14 cellular contexts compared by ENCODE assay signal in the genomic region with DNA sequence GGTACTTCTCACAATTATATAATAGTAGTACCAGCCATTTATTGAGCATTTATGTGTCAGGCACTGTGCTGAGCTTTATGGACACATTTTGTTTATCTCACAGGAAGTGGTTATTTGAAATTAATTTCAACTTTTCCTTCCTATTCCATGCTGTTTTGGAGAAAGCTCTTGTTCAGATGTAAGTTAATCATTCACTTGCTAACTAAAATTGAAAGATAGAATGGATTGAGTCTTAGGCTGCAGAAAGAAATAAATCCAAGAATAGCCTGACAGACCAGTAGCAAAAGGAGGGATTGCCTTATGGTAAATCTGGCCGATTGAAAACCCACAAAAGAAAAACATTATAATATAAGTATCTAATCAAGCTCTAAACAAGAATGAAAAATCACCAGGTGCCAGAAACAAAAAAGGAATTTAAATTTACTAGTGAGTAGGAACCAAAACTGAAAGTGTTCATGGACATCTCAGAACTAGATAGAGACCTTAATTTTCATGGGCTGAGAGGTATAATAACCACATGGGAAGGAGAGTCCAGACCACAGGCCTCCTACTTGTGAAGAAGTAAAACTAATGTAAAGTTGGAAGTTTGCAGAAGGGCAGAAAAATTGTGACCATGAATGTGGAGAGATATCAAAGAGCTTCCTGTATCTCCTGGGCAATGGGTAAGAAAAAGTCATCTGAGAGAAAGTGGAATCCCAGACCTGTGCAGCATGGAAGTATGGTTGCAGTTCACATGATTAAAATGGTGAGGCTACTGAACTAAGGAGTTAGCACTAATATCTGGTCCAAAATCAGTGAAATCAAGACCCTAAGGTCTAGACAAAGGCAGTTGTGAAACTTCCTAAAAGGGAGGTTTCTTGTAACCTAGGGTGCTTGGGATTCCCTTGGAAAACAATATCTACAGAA. TPM values are rescaled to one million over a fixed set of nuclear protein-coding genes. Genes with fewer than 3 reads are reported as not detected.
A peak's percentile ranks its signal among the peaks of the same experiment; 100 is the strongest.
DNase-seq lines count a peak whose midpoint lies in the region; ATAC-seq, FAIRE-seq and TF ChIP-seq lines count a peak whose summit lies in the region.
"Had no signal": no experiment of that assay in that cellular context is flagged by ENCODE, and none has a peak within 500 bp of the region (broad histone marks: within the 10 kb centered on the region; RNA-seq: fewer than 3 reads in every experiment).

No MANE protein-coding gene starts in this region.

- no peak for TF ChIP-seq EP300 in tibial nerve (IDR thresholded peaks at IDR 0.05)

- no peaks in the 10 kb centered on the region for H3K27me3 Mint-ChIP-seq in activated CD4-positive, alpha-beta T cell treated with anti-CD3 and anti-CD28 coated beads, Interleukin-2, amount 10 ng/mL, durations not matched to agents 24 days and 14 days
- H3K27me3 Mint-ChIP-seq in activated CD4-positive, alpha-beta T cell treated with anti-CD3 and anti-CD28 coated beads for 36 hours, result no peaks in the 10 kb centered on the region
- no peaks in the 10 kb centered on the region for H3K27me3 Mint-ChIP-seq in activated CD4-positive, alpha-beta memory T cell treated with anti-CD3 and anti-CD28 coated beads, Interleukin-2, amount 10 ng/mL, durations not matched to agents 7 days and 5 days

- peak; percentile 52 for DNase-seq in activated CD4-positive, alpha-beta T cell treated with anti-CD3 and anti-CD28 coated beads, Interleukin-2, amount 10 ng/mL, durations not matched to agents 24 days and 14 days
- DNase-seq in activated CD4-positive, alpha-beta T cell treated with anti-CD3 and anti-CD28 coated beads for 36 hours, result no peak
- DNase-seq in small intestine (peak; percentile 12), tibial nerve (ENCODE audit: low spot score in 2 of 2) (no peak), psoas muscle (no peak)
- DNase-seq in activated CD4-positive, alpha-beta memory T cell treated with anti-CD3 and anti-CD28 coated beads, Interleukin-2, amount 10 ng/mL, durations not matched to agents 7 days and 5 days, result no peak
- DNase-seq: activated naive CD4-positive, alpha-beta T cell; cortex of kidney; mesenchymal stem cell had no signal

- H3K4me3 ChIP-seq in small intestine (ENCODE audit: low read depth in 1 of 2, low read length in 2 of 2) (no peak overlapping the region), tibial nerve (no peak overlapping the region), psoas muscle (no peak overlapping the region)

- H3K9me3 ChIP-seq in small intestine (ENCODE audit: control insufficient read depth, low read depth) (no peaks in the 10 kb centered on the region), tibial nerve (no peaks in the 10 kb centered on the region), psoas muscle (no peaks in the 10 kb centered on the region)

- POLR2A ChIA-PET in activated CD4-positive, alpha-beta T cell treated with anti-CD3 and anti-CD28 coated beads for 36 hours (lab: Charles Lee), result no interaction called here
- POLR2A ChIA-PET in activated CD4-positive, alpha-beta memory T cell treated with anti-CD3 and anti-CD28 coated beads, Interleukin-2, amount 10 ng/mL, durations not matched to agents 7 days and 5 days (lab: Charles Lee), result no interaction called here

- H3K9me3 Mint-ChIP-seq in activated CD4-positive, alpha-beta T cell treated with anti-CD3 and anti-CD28 coated beads, Interleukin-2, amount 10 ng/mL, durations not matched to agents 24 days and 14 days, result no peaks in the 10 kb centered on the region
- no peaks in the 10 kb centered on the region for H3K9me3 Mint-ChIP-seq in activated CD4-positive, alpha-beta T cell treated with anti-CD3 and anti-CD28 coated beads for 36 hours (ENCODE audit: low read depth)
- H3K9me3 Mint-ChIP-seq in activated CD4-positive, alpha-beta memory T cell treated with anti-CD3 and anti-CD28 coated beads, Interleukin-2, amount 10 ng/mL, durations not matched to agents 7 days and 5 days, result no peaks in the 10 kb centered on the region

- ATAC-seq in activated CD4-positive, alpha-beta T cell treated with anti-CD3 and anti-CD28 coated beads for 36 hours, result no peak
- ATAC-seq in GM21723 (IDR thresholded peaks at IDR 0.05; ENCODE audit: unreplicated experiment) (peak; percentile 95), HG03175 (IDR thresholded peaks at IDR 0.05; ENCODE audit: unreplicated experiment) (peak; percentile 98), psoas muscle (no peak)
- ATAC-seq: HCT116 had no signal

- H3K27me3 ChIP-seq in small intestine (ENCODE audit: control insufficient read depth in 2 of 2, insufficient read depth in 2 of 2, low read length in 2 of 2), result no peaks in the 10 kb centered on the region
- no peaks in the 10 kb centered on the region for H3K27me3 ChIP-seq in tibial nerve
- peaks cover 0 to 18% (median 0%) of the 10 kb centered on the region in 3 donors for H3K27me3 ChIP-seq in psoas muscle (ENCODE audit: insufficient read depth in 3 of 3, low read length in 2 of 3)

- H3K36me3 ChIP-seq in small intestine (ENCODE audit: control insufficient read depth in 2 of 2, insufficient read depth in 2 of 2, low read length in 2 of 2) (no peaks in the 10 kb centered on the region), tibial nerve (no peaks in the 10 kb centered on the region), psoas muscle (ENCODE audit: insufficient read depth in 1 of 2, low read depth in 1 of 2) (no peaks in the 10 kb centered on the region)

- 5 to 50% (median 50%) methylated on average over 1 of the region's 1 CpG for WGBS in small intestine, 3 donors
- WGBS in tibial nerve, 2 donors, result 70 to 82% methylated on average over 1 of the region's 1 CpG
- WGBS in psoas muscle, 3 donors, result 63 to 90% (median 83%) methylated on average over 1 of the region's 1 CpG

- intact Hi-C loops in activated CD4-positive, alpha-beta T cell treated with anti-CD3 and anti-CD28 coated beads, Interleukin-2, amount 10 ng/mL, durations not matched to agents 24 days and 14 days (cut with micrococcal nuclease), result no loop called here
- intact Hi-C loops in activated CD4-positive, alpha-beta T cell treated with anti-CD3 and anti-CD28 coated beads for 36 hours (cut with DNase I, micrococcal nuclease), result no loop called here
- intact Hi-C loops in psoas muscle (cut with DNase I), result no loop called here

- FAIRE-seq in small intestine (lab: Jason Lieb, UNC), result peak; percentile 23

- H3K27ac Mint-ChIP-seq in activated CD4-positive, alpha-beta T cell treated with anti-CD3 and anti-CD28 coated beads, Interleukin-2, amount 10 ng/mL, durations not matched to agents 24 days and 14 days, result no peak overlapping the region
- H3K27ac Mint-ChIP-seq in activated CD4-positive, alpha-beta T cell treated with anti-CD3 and anti-CD28 coated beads for 36 hours, result no peak overlapping the region
- H3K27ac Mint-ChIP-seq in activated CD4-positive, alpha-beta memory T cell treated with anti-CD3 and anti-CD28 coated beads, Interleukin-2, amount 10 ng/mL, durations not matched to agents 7 days and 5 days, result no peak overlapping the region

- H3K36me3 Mint-ChIP-seq in activated CD4-positive, alpha-beta T cell treated with anti-CD3 and anti-CD28 coated beads, Interleukin-2, amount 10 ng/mL, durations not matched to agents 24 days and 14 days (ENCODE audit: low read depth), result no peaks in the 10 kb centered on the region
- H3K36me3 Mint-ChIP-seq in activated CD4-positive, alpha-beta T cell treated with anti-CD3 and anti-CD28 coated beads for 36 hours (ENCODE audit: low read depth), result peaks cover 7% of the 10 kb centered on the region
- H3K36me3 Mint-ChIP-seq in activated CD4-positive, alpha-beta memory T cell treated with anti-CD3 and anti-CD28 coated beads, Interleukin-2, amount 10 ng/mL, durations not matched to agents 7 days and 5 days (ENCODE audit: low read depth), result peaks cover 9% of the 10 kb centered on the region

- TF ChIP-seq CTCF in tibial nerve (IDR thresholded peaks at IDR 0.05), result no peak
- TF ChIP-seq CTCF in psoas muscle (IDR thresholded peaks at IDR 0.05), result no peak

- H3K27ac ChIP-seq in small intestine (ENCODE audit: low read depth in 1 of 2, low read length in 1 of 2), result no peak overlapping the region
- no peak overlapping the region for H3K27ac ChIP-seq in tibial nerve
- H3K27ac ChIP-seq in psoas muscle, result no peak overlapping the region
- H3K27ac ChIP-seq: 22Rv1 had no signal

- no peak for TF ChIP-seq POLR2A in tibial nerve (IDR thresholded peaks at IDR 0.05)

- no peak overlapping the region for H3K4me3 Mint-ChIP-seq in activated CD4-positive, alpha-beta T cell treated with anti-CD3 and anti-CD28 coated beads, Interleukin-2, amount 10 ng/mL, durations not matched to agents 24 days and 14 days
- no peak overlapping the region for H3K4me3 Mint-ChIP-seq in activated CD4-positive, alpha-beta T cell treated with anti-CD3 and anti-CD28 coated beads for 36 hours
- H3K4me3 Mint-ChIP-seq in activated CD4-positive, alpha-beta memory T cell treated with anti-CD3 and anti-CD28 coated beads, Interleukin-2, amount 10 ng/mL, durations not matched to agents 7 days and 5 days, result no peak overlapping the region

- H3K4me1 ChIP-seq in small intestine (ENCODE audit: control insufficient read depth in 2 of 2, insufficient read depth in 1 of 2, low read depth in 1 of 2, low read length in 1 of 2) (no peaks in the 10 kb centered on the region), tibial nerve (no peaks in the 10 kb centered on the region), psoas muscle (no peaks in the 10 kb centered on the region)

- CTCF ChIA-PET in activated CD4-positive, alpha-beta T cell treated with anti-CD3 and anti-CD28 coated beads for 36 hours (lab: Charles Lee), result no interaction called here
- CTCF ChIA-PET in activated CD4-positive, alpha-beta memory T cell treated with anti-CD3 and anti-CD28 coated beads, Interleukin-2, amount 10 ng/mL, durations not matched to agents 7 days and 5 days (lab: Charles Lee), result no interaction called here

- H3K4me1 Mint-ChIP-seq in activated CD4-positive, alpha-beta T cell treated with anti-CD3 and anti-CD28 coated beads, Interleukin-2, amount 10 ng/mL, durations not matched to agents 24 days and 14 days, result no peaks in the 10 kb centered on the region
- no peaks in the 10 kb centered on the region for H3K4me1 Mint-ChIP-seq in activated CD4-positive, alpha-beta T cell treated with anti-CD3 and anti-CD28 coated beads for 36 hours
- H3K4me1 Mint-ChIP-seq in activated CD4-positive, alpha-beta memory T cell treated with anti-CD3 and anti-CD28 coated beads, Interleukin-2, amount 10 ng/mL, durations not matched to agents 7 days and 5 days, result peaks cover 11% of the 10 kb centered on the region

RNA-seq across cellular contexts. Expression of a gene that starts 38.0 kb away (rescaled TPM):
- 5.7 and 7.4 TPM in 2 replicates for total RNA-seq in activated CD4-positive, alpha-beta T cell treated with anti-CD3 and anti-CD28 coated beads, Interleukin-2, amount 10 ng/mL, durations not matched to agents 24 days and 14 days
- 10 to 100 TPM in 1 of 2 experiments, 1 to 10 TPM in 1; 9.3 to 14.7 TPM for total RNA-seq in activated CD4-positive, alpha-beta T cell treated with anti-CD3 and anti-CD28 coated beads for 36 hours
- polyA plus RNA-seq in small intestine, result 1 to 10 TPM; 1.2 to 2.5 (median 1.4) TPM
- total RNA-seq in tibial nerve, result 1 to 10 TPM; 3.5 to 9.6 (median 5.6) TPM
- 1 to 10 TPM; 1.0 to 2.8 (median 1.4) TPM for total RNA-seq in psoas muscle
- polyA plus RNA-seq in psoas muscle, result under 1 TPM; 0.60 to 0.95 (median 0.83) TPM
- total RNA-seq in activated CD4-positive, alpha-beta memory T cell treated with anti-CD3 and anti-CD28 coated beads, Interleukin-2, amount 10 ng/mL, durations not matched to agents 7 days and 5 days, result 1 to 10 TPM; 7.1 to 9.5 TPM
- total RNA-seq: glomerular endothelial cell had no signal

Comparison
In these comparisons a context has a peak if more than half of its experiments do, and no peak if none do; other contexts are left out.
1. DNase-seq: peak in activated CD4-positive, alpha-beta T cell treated with anti-CD3 and anti-CD28 coated beads, Interleukin-2, amount 10 ng/mL, durations not matched to agents 24 days and 14 days (single experiment) and small intestine (single experiment); none in activated CD4-positive, alpha-beta T cell treated with anti-CD3 and anti-CD28 coated beads for 36 hours (single experiment), tibial nerve (0 of 2), psoas muscle (0 of 2) and activated CD4-positive, alpha-beta memory T cell treated with anti-CD3 and anti-CD28 coated beads, Interleukin-2, amount 10 ng/mL, durations not matched to agents 7 days and 5 days (single experiment).
2. ATAC-seq: peak in GM21723 (single experiment) and HG03175 (single experiment); none in activated CD4-positive, alpha-beta T cell treated with anti-CD3 and anti-CD28 coated beads for 36 hours (single experiment) and psoas muscle (0 of 4).